Comparison of ENCODE assay signal across 9 cellular contexts in the genomic region with DNA sequence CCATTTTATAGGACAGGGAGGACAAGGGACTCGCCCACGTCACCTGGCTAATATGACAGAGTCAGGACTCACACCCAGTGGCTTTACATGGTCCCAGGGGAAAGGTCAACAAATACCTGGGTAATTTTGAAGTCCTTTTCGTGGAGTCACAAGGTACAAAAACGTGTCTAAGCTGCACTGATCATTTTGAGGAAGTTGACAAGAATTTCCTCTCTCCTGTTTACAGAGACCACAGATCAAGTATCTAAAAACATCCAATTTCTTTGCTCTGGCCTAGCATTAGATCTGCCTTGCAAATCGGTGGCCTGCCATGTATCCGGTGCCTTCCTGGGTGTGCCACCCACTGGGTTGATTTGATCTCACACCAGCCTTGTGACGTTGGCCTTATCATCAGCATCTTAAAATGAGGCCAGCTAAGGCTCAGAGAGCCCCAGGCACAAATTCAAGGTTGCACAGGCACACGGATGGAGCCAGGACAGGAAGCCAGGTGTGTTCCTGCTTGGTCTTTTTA. TPM values are rescaled to one million over a fixed set of nuclear protein-coding genes. Genes with fewer than 3 reads are reported as not detected.
DNase-seq lines count a peak whose midpoint lies in the region; ATAC-seq and TF ChIP-seq lines count a peak whose summit lies in the region.
"Had no signal": no experiment of that assay in that cellular context is flagged by ENCODE, and none has a peak within 500 bp of the region (broad histone marks: within the 10 kb centered on the region; RNA-seq: fewer than 3 reads in every experiment).

No MANE protein-coding gene starts in this region.

- DNase-seq in NAMALWA (ENCODE audit: low spot score) = peak; percentile 67
- DNase-seq in activated T-cell treated with anti-CD3 and anti-CD28 coated beads, Interleukin-2, amount 50 U/mL, for 4 hours = peak; percentile 16
- DNase-seq in spleen = no peak
- DNase-seq in cerebellar nuclear complex (lab: John Stamatoyannopoulos, UW) = no peak
- no peak for DNase-seq in esophagus muscularis mucosa (ENCODE audit: extremely low spot score)
- DNase-seq: esophagus squamous epithelium had no signal

- H3K36me3 Mint-ChIP-seq in activated T-cell treated with anti-CD3 and anti-CD28 coated beads, Interleukin-2, amount 50 U/mL, for 4 hours (ENCODE audit: insufficient read depth) = no peaks in the 10 kb centered on the region

- no peak for TF ChIP-seq EP300 in esophagus muscularis mucosa (IDR thresholded peaks at IDR 0.05)

- H3K36me3 ChIP-seq in spleen (no peaks in the 10 kb centered on the region), esophagus muscularis mucosa (no peaks in the 10 kb centered on the region)
- H3K36me3 ChIP-seq: esophagus squamous epithelium had no signal

- no peaks in the 10 kb centered on the region for H3K27me3 Mint-ChIP-seq in activated T-cell treated with anti-CD3 and anti-CD28 coated beads, Interleukin-2, amount 50 U/mL, for 4 hours (ENCODE audit: low read depth)

- TF ChIP-seq POLR2A in spleen (IDR thresholded peaks at IDR 0.05) (no peak), esophagus muscularis mucosa (IDR thresholded peaks at IDR 0.05; ENCODE audit: low read depth) (no peak)

- H3K4me1 ChIP-seq in spleen (peaks cover 20 to 98% (median 59%) of the 10 kb centered on the region in 6 donors), esophagus muscularis mucosa (peaks cover 6 to 34% (median 29%) of the 10 kb centered on the region in 4 donors)
- H3K4me1 ChIP-seq: esophagus squamous epithelium had no signal

- ATAC-seq in GM19467 (IDR thresholded peaks at IDR 0.05; ENCODE audit: unreplicated experiment) (peak; percentile 43), GM18519 (IDR thresholded peaks at IDR 0.05; ENCODE audit: low FRiP score, unreplicated experiment) (no peak)
- peak; percentile 71 to 78 for ATAC-seq in activated T-cell treated with anti-CD3 and anti-CD28 coated beads, Interleukin-2, amount 50 U/mL, for 4 hours

- intact Hi-C loops in spleen (cut with DNase I; ENCODE audit: low total_unique reads) = no loop called here
- intact Hi-C loops in esophagus muscularis mucosa (cut with DNase I) = no loop called here

- H3K4me3 Mint-ChIP-seq in activated T-cell treated with anti-CD3 and anti-CD28 coated beads, Interleukin-2, amount 50 U/mL, for 4 hours = no peak overlapping the region

- peak overlapping the region; percentile 7 to 87 (median 44) for H3K27ac ChIP-seq in spleen
- H3K27ac ChIP-seq in esophagus muscularis mucosa (replicated peaks in 1 of 4) = no peak overlapping the region

- H3K27me3 ChIP-seq in spleen (replicated peaks in 1 of 7) (no peaks in the 10 kb centered on the region), esophagus muscularis mucosa (no peaks in the 10 kb centered on the region)
- H3K27me3 ChIP-seq: esophagus squamous epithelium had no signal

- TF ChIP-seq CTCF in spleen (IDR thresholded peaks at IDR 0.05 in 8 of 11, conservative IDR thresholded peaks at IDR 0.05 in 3 of 11) (no peak), esophagus muscularis mucosa (IDR thresholded peaks at IDR 0.05) (no peak)

- peaks cover 24% of the 10 kb centered on the region for H3K4me1 Mint-ChIP-seq in activated T-cell treated with anti-CD3 and anti-CD28 coated beads, Interleukin-2, amount 50 U/mL, for 4 hours (ENCODE audit: low read depth)

- H3K9me3 ChIP-seq in spleen (no peaks in the 10 kb centered on the region), esophagus muscularis mucosa (no peaks in the 10 kb centered on the region)
- H3K9me3 ChIP-seq: esophagus squamous epithelium had no signal

- H3K4me3 ChIP-seq in spleen (no peak overlapping the region), esophagus muscularis mucosa (no peak overlapping the region)
- H3K4me3 ChIP-seq: esophagus squamous epithelium, lung had no signal

- 30 to 36% (median 33%) methylated on average over 8 of the region's 8 CpGs for WGBS in spleen, 5 donors
- 78% methylated on average over 8 of the region's 8 CpGs for WGBS in esophagus muscularis mucosa

- no peaks in the 10 kb centered on the region for H3K9me3 Mint-ChIP-seq in activated T-cell treated with anti-CD3 and anti-CD28 coated beads, Interleukin-2, amount 50 U/mL, for 4 hours

RNA-seq across cellular contexts. Expression of a gene that starts 17.6 kb away (rescaled TPM):
- total RNA-seq in activated T-cell treated with anti-CD3 and anti-CD28 coated beads, Interleukin-2, amount 50 U/mL, for 4 hours = 10 to 100 TPM in 1 of 3 donors, 1 to 10 TPM in 2; 5.4 to 10.9 (median 9.8) TPM
- total RNA-seq in spleen (100 to 1,000 TPM in 6 of 7 donors, 10 to 100 TPM in 1; 97.0 to 273 (median 144) TPM), esophagus muscularis mucosa (1 to 10 TPM; 5.1 to 9.3 (median 8.4) TPM)
- 100 to 1,000 TPM in 2 of 3 donors, 10 to 100 TPM in 1; 44.6 to 248 (median 147) TPM for polyA plus RNA-seq in spleen

RNA-seq across cellular contexts. Expression of a gene that starts 53.9 kb away (rescaled TPM):
- total RNA-seq in activated T-cell treated with anti-CD3 and anti-CD28 coated beads, Interleukin-2, amount 50 U/mL, for 4 hours = 10 to 100 TPM; 17.6 to 19.8 (median 17.8) TPM
- 100 to 1,000 TPM in 2 of 7 donors, 10 to 100 TPM in 5; 54.9 to 145 (median 87.5) TPM for total RNA-seq in spleen
- polyA plus RNA-seq in spleen = 10 to 100 TPM; 19.0 to 39.1 (median 33.0) TPM
- 100 to 1,000 TPM; 162 to 270 (median 219) TPM for total RNA-seq in esophagus muscularis mucosa

Comparison
In these comparisons a context has a peak if more than half of its experiments do, and no peak if none do; other contexts are left out.
1. DNase-seq: peak in NAMALWA (single experiment) and activated T-cell treated with anti-CD3 and anti-CD28 coated beads, Interleukin-2, amount 50 U/mL, for 4 hours (single experiment); none in spleen (single experiment), cerebellar nuclear complex (0 of 2) and esophagus muscularis mucosa (single experiment).
2. H3K27ac ChIP-seq: peak in spleen (8 of 8); none in esophagus muscularis mucosa (0 of 4).
3. RNA of a gene that starts 17.6 kb away (total RNA-seq): 97.0 to 273 TPM in spleen; 5.4 to 10.9 TPM in activated T-cell treated with anti-CD3 and anti-CD28 coated beads, Interleukin-2, amount 50 U/mL, for 4 hours and 5.1 to 9.3 TPM in esophagus muscularis mucosa; every median in the first group is over 4 times any median in the second.